ENCODE assay signal across 16 cellular contexts in the genomic region with DNA sequence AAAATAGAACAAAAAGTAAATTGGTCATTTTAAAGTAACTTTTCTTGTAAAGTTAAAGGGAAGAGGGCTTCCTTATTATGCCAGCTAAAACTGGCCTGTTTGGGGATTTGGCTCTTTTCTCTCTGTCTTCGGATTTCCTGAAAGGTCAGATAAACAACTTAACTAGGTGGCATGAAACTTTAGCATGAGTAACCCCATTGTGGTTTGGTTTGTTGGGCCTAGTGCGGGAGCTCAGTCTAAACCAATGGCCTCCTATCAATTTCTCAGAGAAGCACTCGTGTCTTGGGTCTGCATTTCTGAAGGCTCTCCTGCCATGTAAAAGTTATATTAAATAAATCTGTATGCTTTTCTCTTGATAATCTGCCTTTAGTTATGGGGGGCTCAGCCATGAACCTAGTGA. TPM values are rescaled to one million over a fixed set of nuclear protein-coding genes. Genes with fewer than 3 reads are reported as not detected.
A peak's percentile ranks its signal among the peaks of the same experiment; 100 is the strongest.
DNase-seq lines count a peak whose midpoint lies in the region; ATAC-seq and TF ChIP-seq lines count a peak whose summit lies in the region.
"Had no signal": no experiment of that assay in that cellular context is flagged by ENCODE, and none has a peak within 500 bp of the region (broad histone marks: within the 10 kb centered on the region; RNA-seq: fewer than 3 reads in every experiment).

No MANE protein-coding gene starts in this region.

- no peak overlapping the region for H3K4me3 Mint-ChIP-seq in activated naive CD8-positive, alpha-beta T cell
- no peak overlapping the region for H3K4me3 Mint-ChIP-seq in activated naive CD8-positive, alpha-beta T cell treated with anti-CD3 and anti-CD28 coated beads for 36 hours
- no peak overlapping the region for H3K4me3 Mint-ChIP-seq in CD8-positive, alpha-beta T cell
- H3K4me3 Mint-ChIP-seq: GM23338, HFFc6 had no signal

- no peaks in the 10 kb centered on the region for H3K9me3 ChIP-seq in CD8-positive, alpha-beta T cell (ENCODE audit: low read length)

- peaks cover 2% of the 10 kb centered on the region for H3K4me1 ChIP-seq in CD8-positive, alpha-beta T cell (ENCODE audit: insufficient read depth, low read length)

- H3K27ac ChIP-seq in CD8-positive, alpha-beta T cell (ENCODE audit: low read depth, low read length), result no peak overlapping the region

- CTCF ChIA-PET in CD8-positive, alpha-beta T cell (lab: Charles Lee), result no interaction called here

- H3K4me1 Mint-ChIP-seq in activated naive CD8-positive, alpha-beta T cell (ENCODE audit: low read depth), result peaks cover 37% of the 10 kb centered on the region
- peaks cover 31% of the 10 kb centered on the region for H3K4me1 Mint-ChIP-seq in activated naive CD8-positive, alpha-beta T cell treated with anti-CD3 and anti-CD28 coated beads for 36 hours
- peaks cover 8% of the 10 kb centered on the region for H3K4me1 Mint-ChIP-seq in CD8-positive, alpha-beta T cell (ENCODE audit: low read depth)

- DNase-seq in activated naive CD8-positive, alpha-beta T cell treated with anti-CD3 and anti-CD28 coated beads for 36 hours, result no peak
- DNase-seq in RPMI7951 (ENCODE audit: low read depth) (peak; percentile 35), fibroblast of peridontal ligament (ENCODE audit: extremely low read depth) (peak; percentile 60)
- DNase-seq in stimulated activated CD4-positive, alpha-beta T cell treated with anti-CD3 and anti-CD28 coated beads, Interleukin-2, amount 100 ng/mL, for 24 hours, result no peak
- no peak for DNase-seq in CD8-positive, alpha-beta T cell
- DNase-seq: AML-193, Calu3, GDM1, HFFc6, NCI-H1417, NCI-H1930, NCI-H2171, NCI-H82 had no signal

- H3K4me3 ChIP-seq in CD8-positive, alpha-beta T cell (ENCODE audit: low read depth, low read length), result no peak overlapping the region
- H3K4me3 ChIP-seq: GM23338 had no signal

- H3K9me3 Mint-ChIP-seq in activated naive CD8-positive, alpha-beta T cell (ENCODE audit: low read depth), result no peaks in the 10 kb centered on the region
- peaks cover 3% of the 10 kb centered on the region for H3K9me3 Mint-ChIP-seq in activated naive CD8-positive, alpha-beta T cell treated with anti-CD3 and anti-CD28 coated beads for 36 hours
- H3K9me3 Mint-ChIP-seq in CD8-positive, alpha-beta T cell, result no peaks in the 10 kb centered on the region
- H3K9me3 Mint-ChIP-seq: GM23338, HFFc6 had no signal

- TF ChIP-seq CTCF in CD8-positive, alpha-beta T cell (IDR thresholded peaks at IDR 0.05), result no peak

- ATAC-seq in HG03432 (IDR thresholded peaks at IDR 0.05; ENCODE audit: unreplicated experiment), result no peak
- ATAC-seq in CD8-positive, alpha-beta T cell, result no peak
- ATAC-seq: GM23338 had no signal

- POLR2A ChIA-PET in CD8-positive, alpha-beta T cell (lab: Charles Lee), result no interaction called here

- H3K27me3 Mint-ChIP-seq in activated naive CD8-positive, alpha-beta T cell, result no peaks in the 10 kb centered on the region
- H3K27me3 Mint-ChIP-seq in activated naive CD8-positive, alpha-beta T cell treated with anti-CD3 and anti-CD28 coated beads for 36 hours, result peaks cover 3% of the 10 kb centered on the region
- no peaks in the 10 kb centered on the region for H3K27me3 Mint-ChIP-seq in CD8-positive, alpha-beta T cell (ENCODE audit: low read depth)

- peaks cover 3% of the 10 kb centered on the region for H3K36me3 Mint-ChIP-seq in activated naive CD8-positive, alpha-beta T cell
- no peaks in the 10 kb centered on the region for H3K36me3 Mint-ChIP-seq in activated naive CD8-positive, alpha-beta T cell treated with anti-CD3 and anti-CD28 coated beads for 36 hours
- H3K36me3 Mint-ChIP-seq in CD8-positive, alpha-beta T cell, result no peaks in the 10 kb centered on the region

- no peaks in the 10 kb centered on the region for H3K36me3 ChIP-seq in CD8-positive, alpha-beta T cell (ENCODE audit: insufficient read depth, low read length)

- no peaks in the 10 kb centered on the region for H3K27me3 ChIP-seq in CD8-positive, alpha-beta T cell (ENCODE audit: insufficient read depth, low read length)

- H3K27ac Mint-ChIP-seq in activated naive CD8-positive, alpha-beta T cell, result peak overlapping the region; percentile 82
- no peak overlapping the region for H3K27ac Mint-ChIP-seq in activated naive CD8-positive, alpha-beta T cell treated with anti-CD3 and anti-CD28 coated beads for 36 hours
- no peak overlapping the region for H3K27ac Mint-ChIP-seq in CD8-positive, alpha-beta T cell
- H3K27ac Mint-ChIP-seq: GM23338, HFFc6 had no signal

- intact Hi-C loops in CD8-positive, alpha-beta T cell (cut with DNase I, micrococcal nuclease), result no loop called here

RNA-seq across cellular contexts. Expression of a gene that starts 48.5 kb away (rescaled TPM):
- 10 to 100 TPM; 82.5 to 84.6 TPM for total RNA-seq in activated naive CD8-positive, alpha-beta T cell treated with anti-CD3 and anti-CD28 coated beads for 36 hours
- total RNA-seq in RPMI7951 (2014; rRNA removed; shearing (Covaris generic)), result 57.0 and 70.5 TPM in 2 replicates
- total RNA-seq in CD8-positive, alpha-beta T cell, result 10 to 100 TPM; 56.0 to 57.7 TPM

Comparison
In these comparisons a context has a peak if more than half of its experiments do, and no peak if none do; other contexts are left out.
1. DNase-seq: peak in RPMI7951 (single experiment) and fibroblast of peridontal ligament (single experiment); none in activated naive CD8-positive, alpha-beta T cell treated with anti-CD3 and anti-CD28 coated beads for 36 hours (single experiment), stimulated activated CD4-positive, alpha-beta T cell treated with anti-CD3 and anti-CD28 coated beads, Interleukin-2, amount 100 ng/mL, for 24 hours (0 of 2) and CD8-positive, alpha-beta T cell (0 of 7).